In the genomic region with DNA sequence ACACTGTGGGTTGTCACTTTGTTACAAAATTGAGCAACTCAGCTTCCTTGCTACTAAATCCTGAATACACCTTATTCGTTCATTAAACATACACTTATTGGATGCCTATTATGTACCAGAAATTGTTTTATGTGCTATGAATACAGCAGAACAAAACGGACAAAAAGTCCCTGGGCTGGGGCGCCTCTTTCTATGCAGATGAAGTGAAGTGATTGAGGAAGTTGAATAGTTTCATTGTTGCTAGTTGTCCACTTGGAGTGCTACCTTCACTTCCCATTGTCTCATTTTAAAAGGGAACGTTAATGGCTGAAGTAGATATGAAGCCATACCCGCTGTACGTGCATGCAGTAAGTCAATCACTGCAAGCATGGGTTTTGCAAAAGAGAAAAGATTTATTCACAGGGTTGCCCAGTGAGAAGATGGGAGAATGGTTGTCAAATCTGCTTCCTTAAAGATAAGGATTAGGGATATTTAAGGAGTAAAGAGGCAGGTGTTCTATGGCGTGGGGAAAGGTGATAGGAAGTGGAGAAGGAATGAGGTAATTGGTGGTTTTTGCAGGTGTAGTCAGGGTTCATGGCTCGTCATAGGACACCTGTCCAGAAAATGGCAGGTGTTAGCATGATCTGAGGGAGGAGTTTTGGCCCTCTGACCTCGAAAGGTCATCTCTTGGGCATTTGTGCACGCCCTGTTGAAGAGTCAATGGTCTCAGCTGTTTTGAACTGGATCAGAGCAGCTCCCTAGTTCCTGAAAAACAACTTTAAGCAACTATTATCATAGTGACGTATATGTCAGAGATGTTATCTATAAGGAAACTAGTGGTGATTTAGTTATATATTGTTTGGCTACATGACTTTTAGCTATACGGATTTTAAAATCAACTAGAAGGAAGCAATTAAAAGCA, we compare ENCODE assay signal across 21 cellular contexts. TPM values are rescaled to one million over a fixed set of nuclear protein-coding genes. Genes with fewer than 3 reads are reported as not detected.
DNase-seq lines count a peak whose midpoint lies in the region; ATAC-seq, FAIRE-seq and TF ChIP-seq lines count a peak whose summit lies in the region.
"Had no signal": no experiment of that assay in that cellular context is flagged by ENCODE, and none has a peak within 500 bp of the region (broad histone marks: within the 10 kb centered on the region; RNA-seq: fewer than 3 reads in every experiment).

No MANE protein-coding gene starts in this region.

- H3K27me3 ChIP-seq in bronchial epithelial cell (ENCODE audit: control insufficient read depth, insufficient read depth, low read length) = no peaks in the 10 kb centered on the region

- no peak for ATAC-seq in HG03280 (IDR thresholded peaks at IDR 0.05; ENCODE audit: unreplicated experiment)
- no peak for ATAC-seq in GM19023 (IDR thresholded peaks at IDR 0.05; ENCODE audit: unreplicated experiment)
- ATAC-seq: right cardiac atrium had no signal

- peak; percentile 70 for FAIRE-seq in bronchial epithelial cell (lab: Jason Lieb, UNC)

- no peaks in the 10 kb centered on the region for H3K36me3 ChIP-seq in bronchial epithelial cell (ENCODE audit: control insufficient read depth, insufficient read depth, low read length)
- H3K36me3 ChIP-seq: left ventricle myocardium inferior, tibial artery had no signal

- no peak overlapping the region for H3K4me3 ChIP-seq in bronchial epithelial cell (ENCODE audit: low read depth, low read length)
- H3K4me3 ChIP-seq: left ventricle myocardium inferior, tibial artery had no signal

- DNase-seq in SIG-M5 treated with dmso at 0.1 percent for 504 hours (lab: John Stamatoyannopoulos, UW; ENCODE audit: unreplicated experiment) (peak; percentile 51), SIG-M5 (lab: John Stamatoyannopoulos, UW) (no peak), NCI-H510A (lab: John Stamatoyannopoulos, UW) (peak; percentile 45), bronchial epithelial cell (ENCODE audit: low read depth) (no peak), RKO (ENCODE audit: low spot score) (no peak)
- DNase-seq in stimulated activated CD4-positive, alpha-beta T cell treated with anti-CD3 and anti-CD28 coated beads, Interleukin-15, amount 100 ng/mL, for 24 hours = no peak
- DNase-seq: activated CD4-positive, alpha-beta T cell treated with anti-CD3 and anti-CD28 coated beads, Interleukin-2, amount 10 ng/mL, durations not matched to agents 7 days and 5 days; activated CD8-positive, alpha-beta memory T cell treated with anti-CD3 and anti-CD28 coated beads, Interleukin-2, amount 50 U/mL, for 48 hours; activated gamma-delta T cell; CD4-positive, CD25-positive, alpha-beta regulatory T cell; effector CD8-positive, alpha-beta T cell; HCEC 1CT; KG1; left ventricle myocardium inferior; NCI-H526 treated with DMSO at 0.1 percent for 48 hours; nucleus accumbens; right cardiac atrium; stimulated activated naive CD4-positive, alpha-beta T cell treated with Interleukin-2 at 50 U/mL for 16 hours; tibial artery had no signal

- TF ChIP-seq CTCF in bronchial epithelial cell (IDR thresholded peaks at IDR 0.05; ENCODE audit: insufficient read depth, low read length, severe bottlenecking) = no peak

RNA-seq across cellular contexts. Expression of a gene that starts 23.5 kb away (rescaled TPM):
- not detected in 2 replicates for total RNA-seq in bronchial epithelial cell
- total RNA-seq: activated CD4-positive, alpha-beta T cell treated with anti-CD3 and anti-CD28 coated beads, Interleukin-2, amount 10 ng/mL, durations not matched to agents 7 days and 5 days; CD4-positive, CD25-positive, alpha-beta regulatory T cell; left ventricle myocardium inferior; right cardiac atrium had no signal

Comparison
In these comparisons a context has a peak if more than half of its experiments do, and no peak if none do; other contexts are left out.
1. DNase-seq: peak in SIG-M5 treated with dmso at 0.1 percent for 504 hours (single experiment) and NCI-H510A (single experiment); none in SIG-M5 (single experiment), bronchial epithelial cell (single experiment), stimulated activated CD4-positive, alpha-beta T cell treated with anti-CD3 and anti-CD28 coated beads, Interleukin-15, amount 100 ng/mL, for 24 hours (single experiment) and RKO (single experiment).